In the genomic region with DNA sequence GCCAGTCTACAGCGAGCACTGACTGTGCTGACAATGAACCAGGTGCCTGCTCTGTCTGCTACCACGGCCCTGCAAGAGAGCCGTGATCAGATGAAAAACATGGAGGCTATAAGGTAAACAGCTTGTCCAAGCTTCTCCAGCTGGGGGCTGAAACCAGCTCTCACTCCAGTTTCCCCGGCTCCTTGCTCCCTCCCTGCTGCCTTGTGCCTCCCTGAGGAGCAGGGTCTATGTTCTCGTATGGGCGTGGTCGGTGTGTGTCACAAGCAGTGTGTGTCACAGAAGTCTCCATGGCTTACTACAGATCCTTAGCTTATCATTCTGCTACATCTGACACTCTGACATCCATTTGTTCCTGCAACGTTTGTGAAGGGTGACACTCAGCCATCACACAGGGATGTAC, we compare ENCODE assay signal across 17 cellular contexts.
"Had no signal": no experiment of that assay in that cellular context is flagged by ENCODE, and none has a peak within 500 bp of the region (broad histone marks: within the 10 kb centered on the region; RNA-seq: fewer than 3 reads in every experiment).

No MANE protein-coding gene starts in this region.

- H3K9me3 Mint-ChIP-seq: activated naive CD4-positive, alpha-beta T cell treated with anti-CD3 and anti-CD28 coated beads for 36 hours; activated T-helper 2 cell treated with anti-CD3 and anti-CD28 coated beads, Interferon-gamma antibody, Interleukin-2, Interleukin-4, amounts not matched to agents 10 μg/mL and 5 μg/mL and 100 μg/mL, durations not matched to agents 14 hours and 24 hours and 36 hours; natural killer cell treated with Interleukin-12 subunit alpha and Interleukin-12 subunit beta and Interleukin-15 and Interleukin-18, amount 100 ng/mL, for 72 hours; stimulated activated naive B cell treated with anti-CD40 and anti-IgM and Interleukin-4, amounts not matched to agents 10 μg/mL and 1 μg/mL and 100 μg/mL, for 72 hours had no signal

- ATAC-seq: activated CD4-positive, CD25-positive, alpha-beta regulatory T cell treated with anti-CD3 and anti-CD28 coated beads, Interleukin-2, amount 50 U/mL, for 24 hours; gastrocnemius medialis; heart left ventricle; left lobe of liver; natural killer cell treated with Interleukin-12 subunit alpha and Interleukin-12 subunit beta and Interleukin-15 and Interleukin-18, amount 100 ng/mL, for 72 hours; stimulated activated naive B cell treated with anti-CD40 and anti-IgM and Interleukin-4, amounts not matched to agents 10 μg/mL and 1 μg/mL and 100 μg/mL, for 72 hours had no signal

- H3K9me3 ChIP-seq: ascending aorta, breast epithelium, gastrocnemius medialis, heart left ventricle, thyroid gland, uterus had no signal

- H3K27ac ChIP-seq: ascending aorta, breast epithelium, epithelial cell of prostate, gastrocnemius medialis, heart left ventricle, thyroid gland, uterus had no signal

- H3K27me3 ChIP-seq: ascending aorta, breast epithelium, gastrocnemius medialis, heart left ventricle, thyroid gland, uterus had no signal

- H3K4me3 ChIP-seq: ascending aorta, breast epithelium, gastrocnemius medialis, heart left ventricle, thyroid gland, uterus had no signal

- H3K36me3 ChIP-seq: breast epithelium, gastrocnemius medialis, thyroid gland, uterus had no signal

- H3K27ac Mint-ChIP-seq: activated naive CD4-positive, alpha-beta T cell treated with anti-CD3 and anti-CD28 coated beads for 36 hours; activated T-helper 2 cell treated with anti-CD3 and anti-CD28 coated beads, Interferon-gamma antibody, Interleukin-2, Interleukin-4, amounts not matched to agents 10 μg/mL and 5 μg/mL and 100 μg/mL, durations not matched to agents 14 hours and 24 hours and 36 hours; stimulated activated naive B cell treated with anti-CD40 and anti-IgM and Interleukin-4, amounts not matched to agents 10 μg/mL and 1 μg/mL and 100 μg/mL, for 72 hours had no signal

- DNase-seq: activated CD4-positive, alpha-beta T cell treated with anti-CD3 and anti-CD28 coated beads, Interleukin-2, amount 50 U/mL, for 1 hour; activated naive CD4-positive, alpha-beta T cell treated with anti-CD3 and anti-CD28 coated beads for 36 hours; dermis blood vessel endothelial cell; gastrocnemius medialis; stimulated activated CD4-positive, alpha-beta T cell treated with anti-CD3 and anti-CD28 coated beads, Interleukin-15, amount 100 ng/mL, for 24 hours; stimulated activated CD4-positive, alpha-beta T cell treated with anti-CD3 and anti-CD28 coated beads, Interleukin-4, amount 100 ng/mL, for 1 hour; stimulated activated naive B cell treated with anti-CD40 and anti-IgM and Interleukin-4, amounts not matched to agents 10 μg/mL and 1 μg/mL and 100 μg/mL, for 72 hours; thyroid gland had no signal

- H3K36me3 Mint-ChIP-seq: natural killer cell treated with Interleukin-12 subunit alpha and Interleukin-12 subunit beta and Interleukin-15 and Interleukin-18, amount 100 ng/mL, for 72 hours had no signal

- H3K4me1 ChIP-seq: ascending aorta, breast epithelium, gastrocnemius medialis, heart left ventricle, thyroid gland, uterus had no signal

- H3K4me3 Mint-ChIP-seq: activated naive CD4-positive, alpha-beta T cell treated with anti-CD3 and anti-CD28 coated beads for 36 hours; natural killer cell treated with Interleukin-12 subunit alpha and Interleukin-12 subunit beta and Interleukin-15 and Interleukin-18, amount 100 ng/mL, for 72 hours; stimulated activated naive B cell treated with anti-CD40 and anti-IgM and Interleukin-4, amounts not matched to agents 10 μg/mL and 1 μg/mL and 100 μg/mL, for 72 hours had no signal

- H3K27me3 Mint-ChIP-seq: natural killer cell treated with Interleukin-12 subunit alpha and Interleukin-12 subunit beta and Interleukin-15 and Interleukin-18, amount 100 ng/mL, for 72 hours; stimulated activated naive B cell treated with anti-CD40 and anti-IgM and Interleukin-4, amounts not matched to agents 10 μg/mL and 1 μg/mL and 100 μg/mL, for 72 hours had no signal
